ENCODE assay signal across 24 cellular contexts in the genomic region with DNA sequence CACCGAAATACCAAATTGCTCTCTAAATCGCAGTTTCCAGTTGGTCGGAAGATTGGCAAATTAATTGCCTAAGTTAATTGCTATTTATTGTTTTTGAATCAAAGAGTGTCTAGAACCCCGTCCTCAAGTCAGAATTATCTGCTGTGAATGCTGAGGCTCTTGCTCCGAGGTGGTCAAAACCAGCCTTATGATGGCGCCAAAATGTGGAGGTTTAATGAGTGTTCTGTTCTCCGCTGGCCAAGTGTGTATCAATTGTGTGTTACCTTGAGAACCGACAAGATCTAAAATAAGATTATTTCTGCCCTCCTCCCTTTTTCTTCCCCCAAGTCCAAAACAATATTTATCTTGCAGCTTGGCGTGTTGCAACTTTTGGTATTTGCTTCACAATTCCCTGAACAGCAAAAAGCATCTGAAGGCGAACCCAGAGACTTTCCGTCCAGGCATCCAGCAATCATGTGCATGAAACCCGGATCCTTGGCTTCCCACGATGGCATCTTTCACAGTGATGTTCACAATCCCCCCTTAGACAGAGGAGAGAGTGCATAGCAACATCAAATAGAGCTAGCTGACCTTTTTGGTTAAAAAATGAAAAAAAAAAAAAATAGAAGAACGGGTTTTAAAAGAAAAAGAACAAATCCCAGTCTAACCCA.
DNase-seq lines count a peak whose midpoint lies in the region; ATAC-seq and TF ChIP-seq lines count a peak whose summit lies in the region.
"Had no signal": no experiment of that assay in that cellular context is flagged by ENCODE, and none has a peak within 500 bp of the region (broad histone marks: within the 10 kb centered on the region; RNA-seq: fewer than 3 reads in every experiment).

No MANE protein-coding gene starts in this region.

- ATAC-seq in GM23338: no peak
- no peak for ATAC-seq in GM18505 (IDR thresholded peaks at IDR 0.05; ENCODE audit: unreplicated experiment)
- no peak for ATAC-seq in left cardiac atrium
- ATAC-seq in GM19324 (IDR thresholded peaks at IDR 0.05; ENCODE audit: low FRiP score, unreplicated experiment): no peak
- ATAC-seq: GM12878 had no signal

- no peaks in the 10 kb centered on the region for H4K20me1 ChIP-seq in GM23338 (replicated peaks; ENCODE audit: insufficient read depth)
- no peaks in the 10 kb centered on the region for H4K20me1 ChIP-seq in neural progenitor cell (ENCODE audit: low read depth)
- H4K20me1 ChIP-seq: BLaER1 treated with 17β-estradiol and CSF1 and Interleukin-3, amounts not matched to agents 10 nM and 100 nM had no signal

- H3K4me1 ChIP-seq in GM23338 (ENCODE audit: insufficient read depth): 0 out of 2 replicates have a peak, but pooled peaks cover 6% of the 10 kb centered on the region
- peaks cover 5% of the 10 kb centered on the region for H3K4me1 ChIP-seq in endodermal cell (ENCODE audit: control insufficient read depth, insufficient read depth, low read length)
- H3K4me1 ChIP-seq in neural progenitor cell: peaks cover 22% of the 10 kb centered on the region
- H3K4me1 ChIP-seq: BLaER1 treated with 17β-estradiol and CSF1 and Interleukin-3, amounts not matched to agents 10 nM and 100 nM had no signal

- H3K9me3 ChIP-seq in endodermal cell (ENCODE audit: control insufficient read depth, low read length): peaks cover 5% of the 10 kb centered on the region
- H3K9me3 ChIP-seq in neural progenitor cell (ENCODE audit: low read depth): no peaks in the 10 kb centered on the region

- TF ChIP-seq POLR2A in GM18505 (IDR thresholded peaks at IDR 0.05; ENCODE audit: borderline replicate concordance, extremely low read depth, insufficient read depth, insufficient read length): no peak

- H3K9me2 ChIP-seq in GM23338 (ENCODE audit: insufficient read depth): no peaks in the 10 kb centered on the region; the same call in 1 of the 2 replicates

- H3K27ac Mint-ChIP-seq in GM23338 (no peak overlapping the region), endodermal cell (no peak overlapping the region), neural progenitor cell (peak overlapping the region; percentile 58)
- H3K27ac Mint-ChIP-seq in activated CD4-positive, alpha-beta T cell treated with anti-CD3 and anti-CD28 coated beads, Interleukin-2, amount 10 ng/mL, durations not matched to agents 24 days and 14 days: no peak overlapping the region
- H3K27ac Mint-ChIP-seq: CD4-positive, alpha-beta memory T cell; CD4-positive, CD25-positive, alpha-beta regulatory T cell; CD8-positive, alpha-beta memory T cell had no signal

- H3K79me2 ChIP-seq in GM23338 (replicated peaks; ENCODE audit: insufficient read depth) (no peaks in the 10 kb centered on the region), neural progenitor cell (ENCODE audit: low read depth) (no peaks in the 10 kb centered on the region)

- H3K4me2 ChIP-seq in GM23338 (no peak overlapping the region), neural progenitor cell (no peak overlapping the region)
- H3K4me2 ChIP-seq: BLaER1 treated with 17β-estradiol and CSF1 and Interleukin-3, amounts not matched to agents 10 nM and 100 nM had no signal

- H3K4me3 Mint-ChIP-seq in GM23338 (no peak overlapping the region), endodermal cell (no peak overlapping the region), neural progenitor cell (peak overlapping the region; percentile 30)
- no peak overlapping the region for H3K4me3 Mint-ChIP-seq in activated CD4-positive, alpha-beta T cell treated with anti-CD3 and anti-CD28 coated beads, Interleukin-2, amount 10 ng/mL, durations not matched to agents 24 days and 14 days
- H3K4me3 Mint-ChIP-seq: CD4-positive, alpha-beta memory T cell; CD4-positive, CD25-positive, alpha-beta regulatory T cell; CD8-positive, alpha-beta memory T cell had no signal

- H3K27me3 ChIP-seq in GM23338 (ENCODE audit: insufficient read depth) (no peaks in the 10 kb centered on the region), endodermal cell (ENCODE audit: control insufficient read depth, insufficient read depth, low read length, poor library complexity, severe bottlenecking) (no peaks in the 10 kb centered on the region), neural progenitor cell (no peaks in the 10 kb centered on the region)
- H3K27me3 ChIP-seq: BLaER1 treated with 17β-estradiol and CSF1 and Interleukin-3, amounts not matched to agents 10 nM and 100 nM had no signal

- H3K27me3 Mint-ChIP-seq in GM23338 (ENCODE audit: insufficient read depth, low read depth, poor library complexity) (no peaks in the 10 kb centered on the region), endodermal cell (ENCODE audit: insufficient read depth) (peaks cover 4% of the 10 kb centered on the region), neural progenitor cell (ENCODE audit: insufficient read depth, low read depth) (peaks cover 11% of the 10 kb centered on the region)
- no peaks in the 10 kb centered on the region for H3K27me3 Mint-ChIP-seq in activated CD4-positive, alpha-beta T cell treated with anti-CD3 and anti-CD28 coated beads, Interleukin-2, amount 10 ng/mL, durations not matched to agents 24 days and 14 days
- H3K27me3 Mint-ChIP-seq: CD4-positive, alpha-beta memory T cell; CD4-positive, CD25-positive, alpha-beta regulatory T cell; CD8-positive, alpha-beta memory T cell had no signal

- H3K4me1 Mint-ChIP-seq in GM23338 (peaks cover 13% of the 10 kb centered on the region; the same call in 2 of the 3 replicates), endodermal cell (peaks cover 33% of the 10 kb centered on the region), neural progenitor cell (peaks cover 56% of the 10 kb centered on the region)
- no peaks in the 10 kb centered on the region for H3K4me1 Mint-ChIP-seq in activated CD4-positive, alpha-beta T cell treated with anti-CD3 and anti-CD28 coated beads, Interleukin-2, amount 10 ng/mL, durations not matched to agents 24 days and 14 days
- H3K4me1 Mint-ChIP-seq: CD4-positive, alpha-beta memory T cell; CD4-positive, CD25-positive, alpha-beta regulatory T cell; CD8-positive, alpha-beta memory T cell had no signal

- no peak overlapping the region for H3K27ac ChIP-seq in GM23338 (ENCODE audit: low read depth)
- H3K27ac ChIP-seq in endodermal cell (ENCODE audit: low read depth, low read length): no peak overlapping the region
- H3K27ac ChIP-seq in neural progenitor cell: no peak overlapping the region
- H3K27ac ChIP-seq: BLaER1 treated with 17β-estradiol and CSF1 and Interleukin-3, amounts not matched to agents 10 nM and 100 nM; C4-2B had no signal

- H3K9me3 Mint-ChIP-seq in GM23338: peaks cover 2% of the 10 kb centered on the region; the same call in 1 of the 3 replicates
- peaks cover 3% of the 10 kb centered on the region for H3K9me3 Mint-ChIP-seq in endodermal cell
- peaks cover 2% of the 10 kb centered on the region for H3K9me3 Mint-ChIP-seq in neural progenitor cell
- H3K9me3 Mint-ChIP-seq in activated CD4-positive, alpha-beta T cell treated with anti-CD3 and anti-CD28 coated beads, Interleukin-2, amount 10 ng/mL, durations not matched to agents 24 days and 14 days: no peaks in the 10 kb centered on the region
- H3K9me3 Mint-ChIP-seq: CD4-positive, CD25-positive, alpha-beta regulatory T cell had no signal

- H3K4me3 ChIP-seq in GM23338 (no peak overlapping the region), endodermal cell (ENCODE audit: low read length) (no peak overlapping the region), neural progenitor cell (no peak overlapping the region)
- H3K4me3 ChIP-seq: BLaER1 treated with 17β-estradiol and CSF1 and Interleukin-3, amounts not matched to agents 10 nM and 100 nM; GM12878 had no signal

- H3K36me3 ChIP-seq in GM23338 (ENCODE audit: insufficient read depth) (no peaks in the 10 kb centered on the region), endodermal cell (ENCODE audit: control insufficient read depth, insufficient read depth, low read length) (no peaks in the 10 kb centered on the region), neural progenitor cell (no peaks in the 10 kb centered on the region)
- H3K36me3 ChIP-seq: BLaER1 treated with 17β-estradiol and CSF1 and Interleukin-3, amounts not matched to agents 10 nM and 100 nM had no signal

- peak overlapping the region; percentile 78; the same call in 1 of the 2 replicates for H2AFZ ChIP-seq in GM23338
- no peak overlapping the region for H2AFZ ChIP-seq in neural progenitor cell (replicated peaks)

- H3K9ac ChIP-seq in endodermal cell (ENCODE audit: extremely low read depth, low read length, poor library complexity, severe bottlenecking): no peak overlapping the region
- no peak overlapping the region for H3K9ac ChIP-seq in neural progenitor cell
- H3K9ac ChIP-seq: BLaER1 treated with 17β-estradiol and CSF1 and Interleukin-3, amounts not matched to agents 10 nM and 100 nM had no signal

- 95% methylated on average over 11 to 13 of the region's 14 CpGs for WGBS in endodermal cell (ENCODE audit: insufficient coverage in 1 of 2, insufficient read length in 1 of 2), 2 experiments

- H3F3A ChIP-seq in GM23338 (replicated peaks; ENCODE audit: low read depth): no peaks in the 10 kb centered on the region
- H3F3A ChIP-seq in neural progenitor cell (ENCODE audit: low read depth): peaks cover 14% of the 10 kb centered on the region

- intact Hi-C loops in activated CD4-positive, alpha-beta T cell treated with anti-CD3 and anti-CD28 coated beads, Interleukin-2, amount 10 ng/mL, durations not matched to agents 24 days and 14 days (cut with micrococcal nuclease): no loop called here
- intact Hi-C loops in left cardiac atrium (cut with DNase I): no loop called here

- no peak for DNase-seq in GM23338 (ENCODE audit: low spot score)
- peak; percentile 23 for DNase-seq in endodermal cell
- DNase-seq in islet precursor cell: peak; percentile 29
- no peak for DNase-seq in neural progenitor cell (ENCODE audit: low spot score)
- DNase-seq in activated CD4-positive, alpha-beta T cell treated with anti-CD3 and anti-CD28 coated beads, Interleukin-2, amount 10 ng/mL, durations not matched to agents 24 days and 14 days: no peak
- DNase-seq in left cardiac atrium: no peak
- DNase-seq: 8988T; ACHN; CD4-positive, alpha-beta memory T cell; CD4-positive, CD25-positive, alpha-beta regulatory T cell; CD8-positive, alpha-beta memory T cell; COR-L47; DMS 273 treated with DMSO at 0.1 percent for 48 hours; DMS153; DMS53; DMS79; DND-41; EL; GDM1 had no signal

- H3K36me3 Mint-ChIP-seq in GM23338 (ENCODE audit: low read depth) (no peaks in the 10 kb centered on the region), endodermal cell (ENCODE audit: low read depth) (no peaks in the 10 kb centered on the region), neural progenitor cell (no peaks in the 10 kb centered on the region)
- no peaks in the 10 kb centered on the region for H3K36me3 Mint-ChIP-seq in activated CD4-positive, alpha-beta T cell treated with anti-CD3 and anti-CD28 coated beads, Interleukin-2, amount 10 ng/mL, durations not matched to agents 24 days and 14 days (ENCODE audit: low read depth)
- H3K36me3 Mint-ChIP-seq: CD4-positive, alpha-beta memory T cell; CD4-positive, CD25-positive, alpha-beta regulatory T cell; CD8-positive, alpha-beta memory T cell had no signal

- TF ChIP-seq CTCF in GM23338 (conservative IDR thresholded peaks at IDR 0.05; ENCODE audit: low read depth in 2 of 2) (peak; percentile 8 to 44; a peak in 2 of 4 replicates), endodermal cell (conservative IDR thresholded peaks at IDR 0.05) (no peak), neural progenitor cell (IDR thresholded peaks at IDR 0.05) (no peak)

TF ChIP-seq in GM23338, 12 proteins besides CTCF, POLR2A, EP300 and RAD21 (continues in another document):
- TF ChIP-seq EZH2 (IDR thresholded peaks at IDR 0.05; ENCODE audit: low read depth, unreplicated experiment): no peak

Comparison
In these comparisons a context has a peak if more than half of its experiments do, and no peak if none do; other contexts are left out.
1. DNase-seq: peak in endodermal cell (single experiment) and islet precursor cell (single experiment); none in GM23338 (single experiment), neural progenitor cell (single experiment), activated CD4-positive, alpha-beta T cell treated with anti-CD3 and anti-CD28 coated beads, Interleukin-2, amount 10 ng/mL, durations not matched to agents 24 days and 14 days (single experiment) and left cardiac atrium (single experiment).
2. CTCF ChIP-seq: peak in GM23338 (2 of 2); none in endodermal cell (single experiment) and neural progenitor cell (single experiment).